Comparison of ENCODE assay signal across 8 cellular contexts in the genomic region with DNA sequence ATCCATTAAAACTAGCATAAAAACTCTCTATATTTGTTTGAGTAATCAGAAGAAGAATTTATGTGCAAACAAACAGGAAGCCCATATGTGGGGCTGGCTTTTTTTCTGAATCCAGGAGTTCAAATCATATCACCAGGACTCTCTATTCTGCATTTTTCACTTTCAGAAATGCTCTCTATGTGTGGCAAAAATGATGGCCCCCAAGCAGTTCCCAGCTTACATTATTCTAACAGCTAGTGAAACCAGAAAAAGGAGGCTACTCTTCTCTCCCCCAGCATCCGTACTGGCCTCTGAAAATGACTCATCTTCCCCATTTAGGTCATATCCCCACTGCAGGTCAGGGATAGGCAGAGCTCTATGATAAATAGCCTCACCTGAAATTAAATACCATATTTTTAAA. TPM values are rescaled to one million over a fixed set of nuclear protein-coding genes. Genes with fewer than 3 reads are reported as not detected.
A peak's percentile ranks its signal among the peaks of the same experiment; 100 is the strongest.
DNase-seq lines count a peak whose midpoint lies in the region; ATAC-seq, FAIRE-seq and TF ChIP-seq lines count a peak whose summit lies in the region.

No MANE protein-coding gene starts in this region.

- CTCF ChIA-PET in activated CD8-positive, alpha-beta T cell treated with anti-CD3 and anti-CD28 coated beads, Interleukin-2, amount 10 ng/mL, durations not matched to agents 7 days and 5 days (lab: Charles Lee), result interaction anchor here (0.6 to 1.2 kb wide), 2 partner anchors 13 to 37 kb away, joined by 3 read pairs; no protein-coding TSS in a partner anchor

- no peak overlapping the region for H3K4me3 Mint-ChIP-seq in activated CD8-positive, alpha-beta T cell treated with anti-CD3 and anti-CD28 coated beads, Interleukin-2, amount 10 ng/mL, durations not matched to agents 7 days and 5 days
- H3K4me3 Mint-ChIP-seq in osteocyte (ENCODE audit: unreplicated experiment), result no peak overlapping the region

- peak; percentile 62 for DNase-seq in GM10266 (ENCODE audit: extremely low spot score)
- peak; percentile 54 for DNase-seq in activated CD8-positive, alpha-beta T cell treated with anti-CD3 and anti-CD28 coated beads, Interleukin-2, amount 10 ng/mL, durations not matched to agents 7 days and 5 days
- peak; percentile 3 for DNase-seq in urothelium cell line (ENCODE audit: low spot score)
- DNase-seq in osteocyte (ENCODE audit: extremely low spot score, unreplicated experiment), result no peak
- DNase-seq in COR-L47 (lab: John Stamatoyannopoulos, UW), result no peak
- no peak for DNase-seq in NCI-H524 treated with DMSO at 0.1 percent for 48 hours (lab: John Stamatoyannopoulos, UW)

- H3K9me3 Mint-ChIP-seq in activated CD8-positive, alpha-beta T cell treated with anti-CD3 and anti-CD28 coated beads, Interleukin-2, amount 10 ng/mL, durations not matched to agents 7 days and 5 days (ENCODE audit: insufficient read depth), result no peaks in the 10 kb centered on the region
- H3K9me3 Mint-ChIP-seq in osteocyte (ENCODE audit: unreplicated experiment), result peaks cover 6% of the 10 kb centered on the region

- peak; percentile 87 for ATAC-seq in GM19397 (IDR thresholded peaks at IDR 0.05; ENCODE audit: unreplicated experiment)
- peak; percentile 92 for ATAC-seq in HG03196 (IDR thresholded peaks at IDR 0.05; ENCODE audit: unreplicated experiment)
- ATAC-seq in activated CD8-positive, alpha-beta T cell treated with anti-CD3 and anti-CD28 coated beads, Interleukin-2, amount 10 ng/mL, durations not matched to agents 7 days and 5 days, result peak; percentile 85

- peaks cover 62% of the 10 kb centered on the region for H3K4me1 Mint-ChIP-seq in activated CD8-positive, alpha-beta T cell treated with anti-CD3 and anti-CD28 coated beads, Interleukin-2, amount 10 ng/mL, durations not matched to agents 7 days and 5 days (ENCODE audit: low read depth)
- peaks cover 12% of the 10 kb centered on the region for H3K4me1 Mint-ChIP-seq in osteocyte (ENCODE audit: unreplicated experiment)

- H3K27me3 Mint-ChIP-seq in activated CD8-positive, alpha-beta T cell treated with anti-CD3 and anti-CD28 coated beads, Interleukin-2, amount 10 ng/mL, durations not matched to agents 7 days and 5 days (ENCODE audit: low read depth), result no peaks in the 10 kb centered on the region
- H3K27me3 Mint-ChIP-seq in osteocyte (ENCODE audit: unreplicated experiment), result no peaks in the 10 kb centered on the region

- TF ChIP-seq CTCF in GM10266 (IDR thresholded peaks at IDR 0.05; ENCODE audit: control insufficient read depth, insufficient read depth, low read depth, missing control alignments) (no peak), osteocyte (IDR thresholded peaks at IDR 0.05) (no peak)

- FAIRE-seq in urothelium cell line (lab: Jason Lieb, UNC), result no peak

- H3K27ac Mint-ChIP-seq in activated CD8-positive, alpha-beta T cell treated with anti-CD3 and anti-CD28 coated beads, Interleukin-2, amount 10 ng/mL, durations not matched to agents 7 days and 5 days, result no peak overlapping the region
- no peak overlapping the region for H3K27ac Mint-ChIP-seq in osteocyte (ENCODE audit: unreplicated experiment)

- POLR2A ChIA-PET in activated CD8-positive, alpha-beta T cell treated with anti-CD3 and anti-CD28 coated beads, Interleukin-2, amount 10 ng/mL, durations not matched to agents 7 days and 5 days (lab: Charles Lee), result interaction anchor here (1.1 kb wide), 1 partner anchor 20 kb away, joined by 5 read pairs; the partner anchor contains the start of gene RBM26

- H3K36me3 Mint-ChIP-seq in activated CD8-positive, alpha-beta T cell treated with anti-CD3 and anti-CD28 coated beads, Interleukin-2, amount 10 ng/mL, durations not matched to agents 7 days and 5 days (ENCODE audit: low read depth), result peaks cover 15% of the 10 kb centered on the region
- H3K36me3 Mint-ChIP-seq in osteocyte (ENCODE audit: unreplicated experiment), result peaks cover 4% of the 10 kb centered on the region

RNA-seq across cellular contexts. Expression of gene RBM26, which starts 20.4 kb away (rescaled TPM):
- 10 to 100 TPM; 50.6 to 52.0 TPM for total RNA-seq in activated CD8-positive, alpha-beta T cell treated with anti-CD3 and anti-CD28 coated beads, Interleukin-2, amount 10 ng/mL, durations not matched to agents 7 days and 5 days
- total RNA-seq in osteocyte, result 37.5 and 38.3 TPM in 2 replicates

Comparison
In these comparisons a context has a peak if more than half of its experiments do, and no peak if none do; other contexts are left out.
1. DNase-seq: peak in GM10266 (single experiment), activated CD8-positive, alpha-beta T cell treated with anti-CD3 and anti-CD28 coated beads, Interleukin-2, amount 10 ng/mL, durations not matched to agents 7 days and 5 days (single experiment) and urothelium cell line (single experiment); none in osteocyte (single experiment), COR-L47 (single experiment) and NCI-H524 treated with DMSO at 0.1 percent for 48 hours (single experiment).
2. Peak in every context shown above with its lines, with median percentiles within 50 percentile points of each other: ATAC-seq.